Comparison of ENCODE assay signal across 8 cellular contexts in the genomic region with DNA sequence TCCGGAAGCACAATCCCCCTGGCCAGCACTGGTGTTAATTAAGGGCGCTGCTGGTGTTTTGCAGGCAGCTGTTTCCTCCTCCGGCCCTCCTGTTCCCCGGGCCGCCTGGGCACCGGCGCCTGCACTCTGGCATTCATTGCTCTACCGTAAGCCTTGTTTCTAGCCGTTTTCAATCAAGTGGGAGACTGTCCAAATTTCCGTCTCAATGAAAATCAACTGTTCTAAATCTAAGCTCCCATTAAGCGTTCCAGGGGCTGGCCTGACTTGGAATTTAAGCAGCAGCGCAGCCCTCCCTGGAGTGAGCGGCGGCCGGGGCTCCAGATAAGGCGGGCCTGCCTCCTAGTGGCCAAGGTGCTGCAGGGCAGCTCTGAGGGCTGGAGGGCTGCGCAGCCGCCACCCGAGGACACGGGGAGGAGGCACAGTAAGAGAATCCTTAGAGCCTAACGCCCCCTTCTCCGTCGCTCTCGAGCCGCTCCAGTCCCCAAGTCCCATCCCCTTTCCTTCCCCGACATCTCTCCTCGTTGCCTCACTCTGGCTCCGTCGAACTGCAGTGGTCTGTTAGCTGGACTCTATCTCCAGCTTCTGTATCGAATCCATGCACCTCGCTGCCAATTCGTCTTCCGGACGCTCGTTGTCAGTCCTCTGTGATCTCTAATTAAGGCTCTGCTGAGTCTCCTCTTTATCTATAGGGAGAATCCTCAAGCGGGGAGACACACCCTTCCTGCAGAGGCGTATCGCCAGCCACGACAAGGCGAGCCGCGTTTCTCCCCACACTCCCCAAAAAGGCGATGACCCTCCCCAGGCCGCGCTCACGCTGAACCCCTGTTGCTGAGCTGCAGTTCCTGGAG. TPM values are rescaled to one million over a fixed set of nuclear protein-coding genes. Genes with fewer than 3 reads are reported as not detected.
DNase-seq lines count a peak whose midpoint lies in the region; ATAC-seq lines count a peak whose summit lies in the region.

No MANE protein-coding gene starts in this region.

- H3K27ac ChIP-seq in BLaER1 treated with 17β-estradiol and CSF1 and Interleukin-3, amounts not matched to agents 10 nM and 100 nM, result peak overlapping the region; percentile 69 to 98 (median 95); a peak in 21 of 22 replicates
- no peak overlapping the region for H3K27ac ChIP-seq in mesenchymal stem cell (ENCODE audit: low read length, poor library complexity, severe bottlenecking)

- peak overlapping the region; percentile 81 to 97 (median 89) for H3K4me2 ChIP-seq in BLaER1 treated with 17β-estradiol and CSF1 and Interleukin-3, amounts not matched to agents 10 nM and 100 nM
- H3K4me2 ChIP-seq in mesenchymal stem cell (ENCODE audit: low read length, poor library complexity, severe bottlenecking), result peak overlapping the region; percentile 58

- H2BK120ac ChIP-seq in mesenchymal stem cell (ENCODE audit: low read depth, low read length), result no peak overlapping the region

- peak overlapping the region; percentile 72 to 83 (median 78) for H3K9ac ChIP-seq in BLaER1 treated with 17β-estradiol and CSF1 and Interleukin-3, amounts not matched to agents 10 nM and 100 nM
- H3K9ac ChIP-seq in mesenchymal stem cell (ENCODE audit: low read length), result peak overlapping the region; percentile 81

- H3K27me3 ChIP-seq in BLaER1 treated with 17β-estradiol and CSF1 and Interleukin-3, amounts not matched to agents 10 nM and 100 nM, result no peaks in the 10 kb centered on the region
- peaks cover 0 to 8% of the 10 kb centered on the region in 2 experiments for H3K27me3 ChIP-seq in mesenchymal stem cell (ENCODE audit: control insufficient read depth in 1 of 2, insufficient read depth in 1 of 2, low read length in 2 of 2)

- no peak overlapping the region for H2BK15ac ChIP-seq in mesenchymal stem cell (ENCODE audit: low read depth, poor library complexity, severe bottlenecking)

- peak overlapping the region; percentile 7 for H2AFZ ChIP-seq in mesenchymal stem cell (ENCODE audit: low read depth, low read length)

- H3K18ac ChIP-seq in mesenchymal stem cell (ENCODE audit: low read depth in 1 of 2, low read length in 2 of 2), result peak overlapping the region in 1 of 2 experiments; percentile 14

- peak; percentile 97 for ATAC-seq in HG03439 (IDR thresholded peaks at IDR 0.05; ENCODE audit: unreplicated experiment)
- ATAC-seq in effector memory CD8-positive, alpha-beta T cell (replicated peaks), result peak; percentile 100

- no peak overlapping the region for H2BK5ac ChIP-seq in mesenchymal stem cell (ENCODE audit: low read depth, low read length, poor library complexity, severe bottlenecking)

- no peak overlapping the region for H3K4ac ChIP-seq in mesenchymal stem cell (ENCODE audit: low read depth in 1 of 2, low read length in 2 of 2)

- DNase-seq in GM19238 (ENCODE audit: insufficient read length, low spot score) (peak; percentile 75), NCI-H748 treated with DMSO at 0.1 percent for 48 hours (lab: John Stamatoyannopoulos, UW) (peak; percentile 68), mesenchymal stem cell (peak; percentile 80)
- DNase-seq in activated CD8-positive, alpha-beta memory T cell treated with anti-CD3 and anti-CD28 coated beads for 24 hours, result peak; percentile 95
- peak; percentile 84 to 87 (median 86) for DNase-seq in effector memory CD8-positive, alpha-beta T cell
- peak; percentile 73 for DNase-seq in stimulated activated CD8-positive, alpha-beta memory T cell treated with anti-CD3 and anti-CD28 coated beads, Interleukin-12 subunit alpha, Interleukin-12 subunit beta, amount 100 ng/mL, for 1 hour (ENCODE audit: low read depth)

- peaks cover 54 to 65% (median 64%) of the 10 kb centered on the region in 10 experiments for H3K4me1 ChIP-seq in BLaER1 treated with 17β-estradiol and CSF1 and Interleukin-3, amounts not matched to agents 10 nM and 100 nM
- peaks cover 7% of the 10 kb centered on the region for H3K4me1 ChIP-seq in mesenchymal stem cell (ENCODE audit: control insufficient read depth, insufficient read depth, low read depth, low read length)

- H2AK5ac ChIP-seq in mesenchymal stem cell (ENCODE audit: low read length, severe bottlenecking), result no peak overlapping the region

- peaks cover 0 to 9% (median 0%) of the 10 kb centered on the region in 11 experiments; a peak in 2 of 22 replicates for H3K36me3 ChIP-seq in BLaER1 treated with 17β-estradiol and CSF1 and Interleukin-3, amounts not matched to agents 10 nM and 100 nM
- no peaks in the 10 kb centered on the region for H3K36me3 ChIP-seq in mesenchymal stem cell (ENCODE audit: control insufficient read depth in 1 of 2, insufficient read depth in 2 of 2, low read depth in 1 of 2, low read length in 2 of 2)

- no peak overlapping the region for H4K8ac ChIP-seq in mesenchymal stem cell (ENCODE audit: low read length)

- H3K9me3 Mint-ChIP-seq in effector memory CD8-positive, alpha-beta T cell, result no peaks in the 10 kb centered on the region

- no peaks in the 10 kb centered on the region for H3K79me1 ChIP-seq in mesenchymal stem cell (replicated peaks; ENCODE audit: low read length, poor library complexity, severe bottlenecking)

- peak overlapping the region in 1 of 2 experiments; percentile 4 for H3K14ac ChIP-seq in mesenchymal stem cell (ENCODE audit: low read length in 2 of 2)

- H3K4me1 Mint-ChIP-seq in effector memory CD8-positive, alpha-beta T cell (ENCODE audit: low read depth in 2 of 2), result peaks cover 30 to 34% of the 10 kb centered on the region in 2 donors

- WGBS in mesenchymal stem cell, result under 1% methylated on average over 42 of the region's 46 CpGs

- peak overlapping the region; percentile 85 for H3K4me3 Mint-ChIP-seq in effector memory CD8-positive, alpha-beta T cell

- H2BK12ac ChIP-seq in mesenchymal stem cell (ENCODE audit: low read length in 2 of 2), result peak overlapping the region in 1 of 2 experiments; percentile 79

- peak overlapping the region; percentile 88 to 92 for H3K27ac Mint-ChIP-seq in effector memory CD8-positive, alpha-beta T cell

- no peaks in the 10 kb centered on the region for H4K20me1 ChIP-seq in BLaER1 treated with 17β-estradiol and CSF1 and Interleukin-3, amounts not matched to agents 10 nM and 100 nM

- peak overlapping the region; percentile 46 to 72 (median 56) for H3K4me3 ChIP-seq in BLaER1 treated with 17β-estradiol and CSF1 and Interleukin-3, amounts not matched to agents 10 nM and 100 nM
- peak overlapping the region; percentile 41 to 88 for H3K4me3 ChIP-seq in mesenchymal stem cell (ENCODE audit: insufficient read depth in 1 of 2, low read depth in 1 of 2, low read length in 2 of 2)

- H3K23ac ChIP-seq in mesenchymal stem cell (ENCODE audit: low read length in 2 of 2), result no peak overlapping the region

- H3K9me3 ChIP-seq in BLaER1 treated with 17β-estradiol and CSF1 and Interleukin-3, amounts not matched to agents 10 nM and 100 nM (replicated peaks in 1 of 11), result no peaks in the 10 kb centered on the region; a peak in 2 of 22 replicates
- no peaks in the 10 kb centered on the region for H3K9me3 ChIP-seq in mesenchymal stem cell (ENCODE audit: control insufficient read depth, low read length)

- no peak overlapping the region for H4K91ac ChIP-seq in mesenchymal stem cell (ENCODE audit: low read length)

- H3K27me3 Mint-ChIP-seq in effector memory CD8-positive, alpha-beta T cell, result no peaks in the 10 kb centered on the region

- peaks cover 3% of the 10 kb centered on the region for H3K36me3 Mint-ChIP-seq in effector memory CD8-positive, alpha-beta T cell (ENCODE audit: insufficient read depth)

RNA-seq across cellular contexts. Expression of gene LRRC8D, which starts 57.8 kb away (rescaled TPM):
- 28.0 TPM for polyA plus RNA-seq in mesenchymal stem cell (2013, experiment 1 of 2)
- polyA plus RNA-seq in mesenchymal stem cell (2013, experiment 2 of 2), result 28.7 TPM
